15 cellular contexts compared by ENCODE assay signal in the genomic region with DNA sequence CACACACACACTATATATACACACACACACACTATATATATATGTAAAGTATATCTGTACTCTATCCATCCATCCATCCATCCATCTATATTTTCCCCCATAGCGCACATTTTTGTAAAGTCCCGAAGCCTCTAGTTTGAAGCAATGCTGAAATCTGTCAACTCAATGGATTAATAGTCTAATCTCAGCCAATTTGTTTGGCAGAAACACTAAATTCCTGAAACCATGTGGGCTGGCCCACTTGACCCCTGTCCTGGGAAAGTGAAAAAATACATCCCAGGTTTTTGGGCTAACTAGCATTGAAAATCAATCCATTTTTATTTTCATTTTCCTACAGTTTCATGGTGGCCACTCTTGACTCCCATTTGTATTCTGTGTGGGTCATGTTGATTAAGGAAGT.
A peak's percentile ranks its signal among the peaks of the same experiment; 100 is the strongest.
DNase-seq lines count a peak whose midpoint lies in the region; TF ChIP-seq lines count a peak whose summit lies in the region.
"Had no signal": no experiment of that assay in that cellular context is flagged by ENCODE, and none has a peak within 500 bp of the region (broad histone marks: within the 10 kb centered on the region; RNA-seq: fewer than 3 reads in every experiment).

No MANE protein-coding gene starts in this region.

- intact Hi-C loops in ascending aorta (cut with DNase I) = no loop called here
- intact Hi-C loops in activated T-helper 2 cell treated with anti-CD3 and anti-CD28 coated beads, Interferon-gamma antibody, Interleukin-2, Interleukin-4, amounts not matched to agents 10 μg/mL and 5 μg/mL and 100 μg/mL, durations not matched to agents 14 hours and 24 hours and 36 hours (cut with micrococcal nuclease) = no loop called here

- H3K36me3 ChIP-seq in ascending aorta (no peaks in the 10 kb centered on the region), subcutaneous abdominal adipose tissue (ENCODE audit: control insufficient read depth in 5 of 5, insufficient read depth in 5 of 5, low read length in 5 of 5) (no peaks in the 10 kb centered on the region)
- H3K36me3 ChIP-seq: BE2C had no signal

- H3K36me3 Mint-ChIP-seq in activated T-helper 2 cell treated with anti-CD3 and anti-CD28 coated beads, Interferon-gamma antibody, Interleukin-2, Interleukin-4, amounts not matched to agents 10 μg/mL and 5 μg/mL and 100 μg/mL, durations not matched to agents 14 hours and 24 hours and 36 hours (ENCODE audit: low read depth) = no peaks in the 10 kb centered on the region
- no peaks in the 10 kb centered on the region for H3K36me3 Mint-ChIP-seq in immature natural killer cell

- no peaks in the 10 kb centered on the region for H3K27me3 Mint-ChIP-seq in activated T-helper 2 cell treated with anti-CD3 and anti-CD28 coated beads, Interferon-gamma antibody, Interleukin-2, Interleukin-4, amounts not matched to agents 10 μg/mL and 5 μg/mL and 100 μg/mL, durations not matched to agents 14 hours and 24 hours and 36 hours (ENCODE audit: low read depth)
- peaks cover 2 to 5% (median 4%) of the 10 kb centered on the region in 3 donors for H3K27me3 Mint-ChIP-seq in immature natural killer cell (ENCODE audit: low read depth in 3 of 3)
- H3K27me3 Mint-ChIP-seq: CD4-positive, alpha-beta memory T cell had no signal

- H3K27ac ChIP-seq in ascending aorta (peak overlapping the region; percentile 37), subcutaneous abdominal adipose tissue (ENCODE audit: low read depth, low read length) (peak overlapping the region; percentile 35)
- H3K27ac ChIP-seq: C4-2B, GM23248 had no signal

- no peaks in the 10 kb centered on the region for H3K9me3 Mint-ChIP-seq in activated T-helper 2 cell treated with anti-CD3 and anti-CD28 coated beads, Interferon-gamma antibody, Interleukin-2, Interleukin-4, amounts not matched to agents 10 μg/mL and 5 μg/mL and 100 μg/mL, durations not matched to agents 14 hours and 24 hours and 36 hours
- H3K9me3 Mint-ChIP-seq in immature natural killer cell = no peaks in the 10 kb centered on the region
- H3K9me3 Mint-ChIP-seq: CD4-positive, alpha-beta memory T cell had no signal

- no peak overlapping the region for H3K4me3 Mint-ChIP-seq in activated T-helper 2 cell treated with anti-CD3 and anti-CD28 coated beads, Interferon-gamma antibody, Interleukin-2, Interleukin-4, amounts not matched to agents 10 μg/mL and 5 μg/mL and 100 μg/mL, durations not matched to agents 14 hours and 24 hours and 36 hours (ENCODE audit: low read depth)
- H3K4me3 Mint-ChIP-seq in immature natural killer cell = no peak overlapping the region

- H3K9ac ChIP-seq in subcutaneous abdominal adipose tissue (ENCODE audit: low read length in 5 of 5) = no peak overlapping the region
- H3K9ac ChIP-seq: GM23248 had no signal

- no peaks in the 10 kb centered on the region for H3K27me3 ChIP-seq in ascending aorta
- peaks cover 0 to 5% (median 0%) of the 10 kb centered on the region in 5 donors for H3K27me3 ChIP-seq in subcutaneous abdominal adipose tissue (ENCODE audit: control insufficient read depth in 5 of 5, insufficient read depth in 4 of 5, low read length in 5 of 5)
- H3K27me3 ChIP-seq: BE2C had no signal

- DNase-seq in AG20443 (ENCODE audit: low spot score) (peak; percentile 22), ascending aorta (ENCODE audit: low spot score in 2 of 2) (no peak), fibroblast of the aortic adventitia (ENCODE audit: low read depth) (peak; percentile 78), DMS153 treated with DMSO at 0.1 percent for 48 hours (lab: John Stamatoyannopoulos, UW; ENCODE audit: unreplicated experiment) (no peak), RKO (ENCODE audit: low spot score) (no peak), immature natural killer cell (no peak)
- DNase-seq in activated T-helper 2 cell treated with anti-CD3 and anti-CD28 coated beads, Interferon-gamma antibody, Interleukin-2, Interleukin-4, amounts not matched to agents 10 μg/mL and 5 μg/mL and 100 μg/mL, durations not matched to agents 14 hours and 24 hours and 36 hours (ENCODE audit: low spot score) = no peak
- DNase-seq: ACHN; BE2C; CD4-positive, alpha-beta memory T cell; DMS153 had no signal

- H3K4me1 Mint-ChIP-seq in activated T-helper 2 cell treated with anti-CD3 and anti-CD28 coated beads, Interferon-gamma antibody, Interleukin-2, Interleukin-4, amounts not matched to agents 10 μg/mL and 5 μg/mL and 100 μg/mL, durations not matched to agents 14 hours and 24 hours and 36 hours (ENCODE audit: low read depth) = peaks cover 12% of the 10 kb centered on the region
- H3K4me1 Mint-ChIP-seq in immature natural killer cell = peaks cover 70 to 71% of the 10 kb centered on the region in 2 donors

- TF ChIP-seq CTCF in ascending aorta (IDR thresholded peaks at IDR 0.05) (no peak), fibroblast of the aortic adventitia (IDR thresholded peaks at IDR 0.05; ENCODE audit: insufficient read depth, low read length) (no peak)

- H3K4me1 ChIP-seq in ascending aorta (peaks cover 10 to 41% of the 10 kb centered on the region in 2 donors), subcutaneous abdominal adipose tissue (ENCODE audit: control insufficient read depth in 5 of 5, insufficient read depth in 5 of 5, low read length in 5 of 5) (peaks cover 9 to 36% (median 34%) of the 10 kb centered on the region in 5 donors)
- H3K4me1 ChIP-seq: BE2C had no signal

- no peak overlapping the region for H3K4me3 ChIP-seq in ascending aorta
- H3K4me3 ChIP-seq in fibroblast of the aortic adventitia (ENCODE audit: low read depth, low read length) = no peak overlapping the region
- peak overlapping the region in 1 of 5 donors; percentile 31 for H3K4me3 ChIP-seq in subcutaneous abdominal adipose tissue (ENCODE audit: low read depth in 1 of 5, low read length in 5 of 5)
- H3K4me3 ChIP-seq: GM12878, GM23248 had no signal

- H3K9me3 ChIP-seq in ascending aorta (no peaks in the 10 kb centered on the region), subcutaneous abdominal adipose tissue (ENCODE audit: control insufficient read depth in 5 of 5, low read length in 5 of 5) (no peaks in the 10 kb centered on the region)
- H3K9me3 ChIP-seq: BE2C had no signal

- no peak overlapping the region for H3K27ac Mint-ChIP-seq in activated T-helper 2 cell treated with anti-CD3 and anti-CD28 coated beads, Interferon-gamma antibody, Interleukin-2, Interleukin-4, amounts not matched to agents 10 μg/mL and 5 μg/mL and 100 μg/mL, durations not matched to agents 14 hours and 24 hours and 36 hours
- H3K27ac Mint-ChIP-seq in immature natural killer cell = peak overlapping the region in 1 of 6 donors; percentile 2

Comparison
In these comparisons a context has a peak if more than half of its experiments do, and no peak if none do; other contexts are left out.
1. DNase-seq: peak in AG20443 (single experiment) and fibroblast of the aortic adventitia (single experiment); none in ascending aorta (0 of 2), DMS153 treated with DMSO at 0.1 percent for 48 hours (single experiment), activated T-helper 2 cell treated with anti-CD3 and anti-CD28 coated beads, Interferon-gamma antibody, Interleukin-2, Interleukin-4, amounts not matched to agents 10 μg/mL and 5 μg/mL and 100 μg/mL, durations not matched to agents 14 hours and 24 hours and 36 hours (single experiment), RKO (single experiment) and immature natural killer cell (0 of 3).